Comparison of ENCODE assay signal across 11 cellular contexts in the genomic region with DNA sequence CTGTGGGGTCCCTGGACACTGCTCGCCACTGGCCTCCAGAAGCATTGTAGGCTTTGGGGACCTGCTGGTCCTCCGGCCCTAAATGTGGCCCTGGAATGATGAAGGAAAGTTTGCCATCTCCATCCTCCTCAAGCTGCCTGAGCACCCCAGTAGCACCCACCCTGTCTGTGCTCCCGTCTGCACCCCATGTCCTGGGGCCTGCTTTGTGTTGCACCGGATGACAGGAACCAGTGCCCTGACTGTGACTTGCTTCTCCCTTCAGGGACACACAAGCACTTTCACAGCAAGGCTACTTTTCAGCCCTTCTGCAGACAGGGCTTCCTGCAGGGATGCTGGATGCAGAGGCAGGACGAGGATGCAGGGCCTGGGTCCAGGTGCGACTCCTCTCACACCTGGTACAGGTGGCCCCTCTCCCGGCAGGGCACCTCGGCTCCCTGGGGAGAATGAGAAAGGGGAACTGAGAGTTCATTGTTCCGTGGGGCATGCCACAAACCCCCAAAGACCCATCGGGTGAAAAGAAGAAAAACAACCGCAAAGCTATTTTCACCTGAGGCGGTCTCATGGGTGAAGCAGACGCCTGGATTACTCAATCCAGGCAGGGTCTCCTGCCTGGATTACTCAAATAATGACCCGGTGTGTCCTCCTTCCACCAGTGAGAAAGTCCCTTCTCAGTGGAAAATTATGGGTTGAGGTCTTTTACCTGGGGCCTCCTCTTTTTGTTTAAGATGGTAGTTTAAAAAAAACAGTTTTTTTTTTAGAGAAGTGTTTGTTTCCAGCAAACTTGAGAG.
DNase-seq lines count a peak whose midpoint lies in the region; ATAC-seq and TF ChIP-seq lines count a peak whose summit lies in the region.
"Had no signal": no experiment of that assay in that cellular context is flagged by ENCODE, and none has a peak within 500 bp of the region (broad histone marks: within the 10 kb centered on the region; RNA-seq: fewer than 3 reads in every experiment).

No MANE protein-coding gene starts in this region.

- H3K9me3 ChIP-seq in right lobe of liver, result no peaks in the 10 kb centered on the region
- H3K9me3 ChIP-seq: upper lobe of left lung had no signal

- ATAC-seq in GM18517 (IDR thresholded peaks at IDR 0.05; ENCODE audit: unreplicated experiment) (peak; percentile 81), GM21447 (IDR thresholded peaks at IDR 0.05; ENCODE audit: unreplicated experiment) (peak; percentile 77), HG03139 (IDR thresholded peaks at IDR 0.05; ENCODE audit: unreplicated experiment) (peak; percentile 72), activated B cell treated with CpG ODN at 0.5 μM for 24 hours (ENCODE audit: low read depth) (peak; percentile 73), right lobe of liver (no peak)

- no peaks in the 10 kb centered on the region for H3K36me3 ChIP-seq in right lobe of liver
- H3K36me3 ChIP-seq: upper lobe of left lung had no signal

- H3K27me3 ChIP-seq in right lobe of liver, result no peaks in the 10 kb centered on the region
- H3K27me3 ChIP-seq: upper lobe of left lung had no signal

- DNase-seq in activated B cell treated with CpG ODN at 0.5 μM for 24 hours (peak; percentile 84), NCI-H1105 treated with DMSO at 0.1 percent for 48 hours (lab: John Stamatoyannopoulos, UW) (no peak), epidermal melanocyte (ENCODE audit: insufficient read length, low spot score) (no peak), right lobe of liver (no peak), NCI-H1930 (lab: John Stamatoyannopoulos, UW) (no peak)
- DNase-seq: DMS53, upper lobe of left lung had no signal

- TF ChIP-seq CTCF in activated B cell treated with CpG ODN at 0.5 μM for 24 hours (IDR thresholded peaks at IDR 0.05) (no peak), right lobe of liver (IDR thresholded peaks at IDR 0.05) (no peak)

- CTCF ChIA-PET in activated B cell treated with CpG ODN at 0.5 μM for 24 hours (lab: Charles Lee), result interaction anchor here (0.8 to 7.9 kb wide), 7 partner anchors 12 to 688 kb away, joined by 3 to 53 read pairs (median 19); a partner anchor contains a TSS

- H3K4me3 Mint-ChIP-seq in activated B cell treated with CpG ODN at 0.5 μM for 24 hours, result peak overlapping the region; percentile 66

- no peak for TF ChIP-seq POLR2A in right lobe of liver (IDR thresholded peaks at IDR 0.05)

- peaks cover 0 to 4% (median 0%) of the 10 kb centered on the region in 4 donors for H3K4me1 ChIP-seq in right lobe of liver

- POLR2A ChIA-PET in activated B cell treated with CpG ODN at 0.5 μM for 24 hours (lab: Charles Lee), result interaction anchor here (0.7 to 8.3 kb wide), 15 partner anchors 12 to 316 kb away, joined by 3 to 135 read pairs (median 5); a partner anchor contains a TSS

- H3K27me3 Mint-ChIP-seq in activated B cell treated with CpG ODN at 0.5 μM for 24 hours, result peaks cover 2% of the 10 kb centered on the region

- H3K4me1 Mint-ChIP-seq in activated B cell treated with CpG ODN at 0.5 μM for 24 hours, result peaks cover 93% of the 10 kb centered on the region

- H3K36me3 Mint-ChIP-seq in activated B cell treated with CpG ODN at 0.5 μM for 24 hours (ENCODE audit: low read depth), result no peaks in the 10 kb centered on the region

- no peak overlapping the region for H3K27ac ChIP-seq in right lobe of liver
- H3K27ac ChIP-seq: upper lobe of left lung had no signal

- no peak overlapping the region for H3K4me3 ChIP-seq in right lobe of liver
- H3K4me3 ChIP-seq: lung, upper lobe of left lung had no signal

- no peaks in the 10 kb centered on the region for H3K9me3 Mint-ChIP-seq in activated B cell treated with CpG ODN at 0.5 μM for 24 hours

- intact Hi-C loops in activated B cell treated with CpG ODN at 0.5 μM for 24 hours (cut with micrococcal nuclease) (loop anchor here (1.0 to 10.0 kb wide), 8 partner anchors 12 to 1060 kb away; a partner anchor contains a TSS), right lobe of liver (cut with DNase I) (loop anchor here (10.0 kb wide), 1 partner anchor 433 kb away; no protein-coding TSS in a partner anchor)

- peak overlapping the region; percentile 74 for H3K27ac Mint-ChIP-seq in activated B cell treated with CpG ODN at 0.5 μM for 24 hours

- 61% methylated on average over 4 of the region's 14 CpGs for WGBS in right lobe of liver (ENCODE audit: insufficient coverage, low coverage, low lambda C conversion rate, missing lambda C conversion rate)

Comparison
In these comparisons a context has a peak if more than half of its experiments do, and no peak if none do; other contexts are left out.
1. ATAC-seq: peak in GM18517 (single experiment), GM21447 (single experiment), HG03139 (single experiment) and activated B cell treated with CpG ODN at 0.5 μM for 24 hours (single experiment); none in right lobe of liver (0 of 4).